ENCODE assay signal across 8 cellular contexts in genomic region chr11:77191823-77192495, GRCh38.
DNase-seq lines count a peak whose midpoint lies in the region; ATAC-seq and TF ChIP-seq lines count a peak whose summit lies in the region.

No MANE protein-coding gene starts in this region.

- H3K27me3 ChIP-seq in GM06990 (replicated peaks; ENCODE audit: control insufficient read depth, insufficient read depth, low read length): no peaks in the 10 kb centered on the region
- no peaks in the 10 kb centered on the region for H3K27me3 ChIP-seq in upper lobe of right lung

- H3K9me3 Mint-ChIP-seq in WTC11 (no peaks in the 10 kb centered on the region), naive B cell (no peaks in the 10 kb centered on the region)

- H3K4me3 ChIP-seq in GM06990 (replicated peaks; ENCODE audit: low read depth, low read length) (no peak overlapping the region), upper lobe of right lung (no peak overlapping the region)

- no peaks in the 10 kb centered on the region for H3K36me3 Mint-ChIP-seq in WTC11
- no peaks in the 10 kb centered on the region for H3K36me3 Mint-ChIP-seq in naive B cell

- H3K27me3 Mint-ChIP-seq in WTC11 (ENCODE audit: low read depth) (no peaks in the 10 kb centered on the region; the same call in 1 of the 2 replicates), naive B cell (no peaks in the 10 kb centered on the region)

- CTCF ChIA-PET in WTC11 (lab: Charles Lee): interaction anchor here (0.6 to 7.4 kb wide), 9 partner anchors 18 to 398 kb away, joined by 3 to 147 read pairs (median 4); partner anchors contain the start of genes AQP11 and MYO7A

- DNase-seq in GM06990 (ENCODE audit: extremely low read depth, insufficient read length) (peak; percentile 44), LoVo (ENCODE audit: low spot score) (peak; percentile 89), WTC11 (ENCODE audit: low spot score) (peak; percentile 94), dermis blood vessel endothelial cell (peak; percentile 71), naive B cell (peak; percentile 9), upper lobe of right lung (peak; percentile 86)

- POLR2A ChIA-PET in WTC11 (lab: Charles Lee): no interaction called here

- H3K4me1 Mint-ChIP-seq in WTC11 (peaks cover 17% of the 10 kb centered on the region), naive B cell (no peaks in the 10 kb centered on the region)

- ATAC-seq in WTC11: peak; percentile 85
- ATAC-seq in naive B cell (ENCODE audit: low read depth in 2 of 2): peak; percentile 34 to 41
- peak; percentile 83 for ATAC-seq in upper lobe of right lung
- ATAC-seq in GM18520 (IDR thresholded peaks at IDR 0.05; ENCODE audit: unreplicated experiment): no peak
- no peak for ATAC-seq in GM19397 (IDR thresholded peaks at IDR 0.05; ENCODE audit: unreplicated experiment)

- H3K36me3 ChIP-seq in GM06990 (ENCODE audit: control insufficient read depth, insufficient read depth, low read length) (no peaks in the 10 kb centered on the region), upper lobe of right lung (no peaks in the 10 kb centered on the region)

- 0 out of 2 replicates have a peak overlapping the region, but pooled peaks have one; percentile 38 for H3K4me3 Mint-ChIP-seq in WTC11
- no peak overlapping the region for H3K4me3 Mint-ChIP-seq in naive B cell

- TF ChIP-seq CTCF in GM06990 (IDR thresholded peaks at IDR 0.05; ENCODE audit: insufficient read depth, low read length, poor library complexity, severe bottlenecking) (peak; percentile 79), WTC11 (IDR thresholded peaks at IDR 0.05) (peak; percentile 69), upper lobe of right lung (IDR thresholded peaks at IDR 0.05) (peak; percentile 52)

- intact Hi-C loops in upper lobe of right lung (cut with DNase I): loop anchor here (10.0 kb wide), 1 partner anchor 363 kb away; no protein-coding TSS in a partner anchor

- H3K9me3 ChIP-seq in upper lobe of right lung: no peaks in the 10 kb centered on the region

- no peak overlapping the region for H3K27ac ChIP-seq in upper lobe of right lung

- no peak overlapping the region; the same call in 1 of the 2 replicates for H3K27ac Mint-ChIP-seq in WTC11
- H3K27ac Mint-ChIP-seq in naive B cell: no peak overlapping the region

- peaks cover 3% of the 10 kb centered on the region for H3K4me1 ChIP-seq in upper lobe of right lung

TF ChIP-seq in WTC11, 78 proteins besides CTCF, POLR2A, EP300 and RAD21 (continues in another document):
- TF ChIP-seq ZNF671 (CRISPR knock-in tag; IDR thresholded peaks at IDR 0.05) (no peak), RORB (CRISPR knock-in tag; IDR thresholded peaks at IDR 0.05) (no peak), ARID4B (CRISPR knock-in tag; IDR thresholded peaks at IDR 0.05; ENCODE audit: borderline replicate concordance) (no peak), NFE2L1 (CRISPR knock-in tag; IDR thresholded peaks at IDR 0.05) (peak; percentile 68; the same call in 1 of the 2 replicates), SP1 (CRISPR knock-in tag; conservative IDR thresholded peaks at IDR 0.05) (peak; percentile 57; the same call in 1 of the 2 replicates), ZSCAN18 (CRISPR knock-in tag; IDR thresholded peaks at IDR 0.05) (0 out of 2 replicates have a peak, but pooled peaks have one; percentile 4), ZNF138 (CRISPR knock-in tag; conservative IDR thresholded peaks at IDR 0.05) (peak; percentile 86; the same call in 1 of the 2 replicates), USF1 (CRISPR knock-in tag; IDR thresholded peaks at IDR 0.05) (0 out of 2 replicates have a peak, but pooled peaks have one; percentile 13), TEAD1 (CRISPR knock-in tag; IDR thresholded peaks at IDR 0.05) (peak; percentile 51; the same call in 1 of the 2 replicates), ZNF423 (CRISPR knock-in tag; IDR thresholded peaks at IDR 0.05) (peak; percentile 61; the same call in 1 of the 2 replicates), ATF2 (CRISPR knock-in tag; IDR thresholded peaks at IDR 0.05; ENCODE audit: borderline replicate concordance, low read depth) (no peak), AR (CRISPR knock-in tag; IDR thresholded peaks at IDR 0.05) (no peak), MAX (CRISPR knock-in tag; IDR thresholded peaks at IDR 0.05) (peak; percentile 96), TP53 (CRISPR knock-in tag; IDR thresholded peaks at IDR 0.05) (0 out of 2 replicates have a peak, but pooled peaks have one; percentile 45)

Comparison
In these comparisons a context has a peak if more than half of its experiments do, and no peak if none do; other contexts are left out.
1. DNase-seq: peak in every context shown above with its lines; median percentile 94 in WTC11; 89 in LoVo; 86 in upper lobe of right lung; 71 in dermis blood vessel endothelial cell; 44 in GM06990; 9 in naive B cell.
2. ATAC-seq: peak in WTC11 (single experiment), naive B cell (2 of 2) and upper lobe of right lung (single experiment); none in GM18520 (single experiment) and GM19397 (single experiment).
3. Peak in every context shown above with its lines, with median percentiles within 50 percentile points of each other: CTCF ChIP-seq.